2 cellular contexts compared by ENCODE assay signal in genomic region chr1:197799271-197799670, GRCh38.
TF ChIP-seq lines count a peak whose summit lies in the region.

No MANE protein-coding gene starts in this region.

TF ChIP-seq in SK-N-SH treated with all-trans-retinoic acid at 6 μM for 48 hours, 23 proteins besides CTCF, POLR2A, EP300 and RAD21 (continued from another document):
- TF ChIP-seq TSHZ2 (CRISPR knock-in tag; IDR thresholded peaks at IDR 0.05): no peak

TF ChIP-seq in SK-N-SH, 30 proteins besides CTCF, POLR2A, EP300 and RAD21 (continued from another document):
- TF ChIP-seq REST (IDR thresholded peaks at IDR 0.05; ENCODE audit: low read depth, low read length): no peak
